In genomic region chr1:175208773-175209492, GRCh38 we compare ENCODE assay signal across 9 cellular contexts. TPM values are rescaled to one million over a fixed set of nuclear protein-coding genes. Genes with fewer than 3 reads are reported as not detected.
DNase-seq lines count a peak whose midpoint lies in the region; ATAC-seq and TF ChIP-seq lines count a peak whose summit lies in the region.
"Had no signal": no experiment of that assay in that cellular context is flagged by ENCODE, and none has a peak within 500 bp of the region (broad histone marks: within the 10 kb centered on the region; RNA-seq: fewer than 3 reads in every experiment).

No MANE protein-coding gene starts in this region.

- POLR2A ChIA-PET in activated CD8-positive, alpha-beta T cell treated with anti-CD3 and anti-CD28 coated beads for 36 hours (lab: Charles Lee): interaction anchor here (1.5 to 2.4 kb wide), 3 partner anchors 16 to 21 kb away, joined by 7 to 12 read pairs (median 10); partner anchors contain the start of gene KIAA0040

- peak overlapping the region; percentile 65 for H3K4me3 Mint-ChIP-seq in activated CD8-positive, alpha-beta T cell treated with anti-CD3 and anti-CD28 coated beads for 36 hours
- peak overlapping the region; percentile 69 for H3K4me3 Mint-ChIP-seq in stimulated activated memory B cell treated with anti-CD40 and anti-IgM and Interleukin-4, amounts not matched to agents 10 μg/mL and 1 μg/mL and 100 μg/mL, for 72 hours
- H3K4me3 Mint-ChIP-seq in endothelial cell (ENCODE audit: unreplicated experiment): no peak overlapping the region

- CTCF ChIA-PET in activated CD8-positive, alpha-beta T cell treated with anti-CD3 and anti-CD28 coated beads for 36 hours (lab: Charles Lee): interaction anchor here (0.6 to 4.6 kb wide), 10 partner anchors 13 to 453 kb away, joined by 3 to 35 read pairs (median 7); partner anchors contain the start of gene KIAA0040

- no peak for TF ChIP-seq POLR2A in sigmoid colon (IDR thresholded peaks at IDR 0.05)

- H4K20me1 ChIP-seq in MM.1S (ENCODE audit: insufficient read depth, low read length): no peaks in the 10 kb centered on the region

- H3K27me3 ChIP-seq in MM.1S (replicated peaks; ENCODE audit: insufficient read depth, low read length) (no peaks in the 10 kb centered on the region), sigmoid colon (no peaks in the 10 kb centered on the region)

- H3K27me3 Mint-ChIP-seq in activated CD8-positive, alpha-beta T cell treated with anti-CD3 and anti-CD28 coated beads for 36 hours: no peaks in the 10 kb centered on the region
- H3K27me3 Mint-ChIP-seq in stimulated activated memory B cell treated with anti-CD40 and anti-IgM and Interleukin-4, amounts not matched to agents 10 μg/mL and 1 μg/mL and 100 μg/mL, for 72 hours: no peaks in the 10 kb centered on the region
- no peaks in the 10 kb centered on the region for H3K27me3 Mint-ChIP-seq in endothelial cell (ENCODE audit: unreplicated experiment)

- H3K27ac Mint-ChIP-seq in activated CD8-positive, alpha-beta T cell treated with anti-CD3 and anti-CD28 coated beads for 36 hours: peak overlapping the region; percentile 96
- peak overlapping the region; percentile 93 for H3K27ac Mint-ChIP-seq in stimulated activated memory B cell treated with anti-CD40 and anti-IgM and Interleukin-4, amounts not matched to agents 10 μg/mL and 1 μg/mL and 100 μg/mL, for 72 hours
- H3K27ac Mint-ChIP-seq in endothelial cell (ENCODE audit: unreplicated experiment): no peak overlapping the region

- peak overlapping the region; percentile 62 for H3K9ac ChIP-seq in MM.1S (ENCODE audit: low read length)

- peak; percentile 97 for DNase-seq in MM.1S
- DNase-seq in activated CD8-positive, alpha-beta T cell treated with anti-CD3 and anti-CD28 coated beads for 36 hours: peak; percentile 70
- DNase-seq in putamen (ENCODE audit: low spot score): no peak
- no peak for DNase-seq in sigmoid colon
- no peak for DNase-seq in endothelial cell (ENCODE audit: low spot score)

- TF ChIP-seq CTCF in MM.1S (IDR thresholded peaks at IDR 0.05; ENCODE audit: low read length) (no peak), sigmoid colon (IDR thresholded peaks at IDR 0.05) (no peak), endothelial cell (IDR thresholded peaks at IDR 0.05; ENCODE audit: unreplicated experiment) (no peak)
- no peak for TF ChIP-seq CTCF in activated CD8-positive, alpha-beta T cell treated with anti-CD3 and anti-CD28 coated beads for 36 hours (IDR thresholded peaks at IDR 0.05)

- H3K9me3 Mint-ChIP-seq in activated CD8-positive, alpha-beta T cell treated with anti-CD3 and anti-CD28 coated beads for 36 hours: no peaks in the 10 kb centered on the region
- peaks cover 4% of the 10 kb centered on the region for H3K9me3 Mint-ChIP-seq in stimulated activated memory B cell treated with anti-CD40 and anti-IgM and Interleukin-4, amounts not matched to agents 10 μg/mL and 1 μg/mL and 100 μg/mL, for 72 hours
- H3K9me3 Mint-ChIP-seq in endothelial cell (ENCODE audit: unreplicated experiment): no peaks in the 10 kb centered on the region

- H3K9me3 ChIP-seq in MM.1S (replicated peaks; ENCODE audit: insufficient read depth, low read length) (no peaks in the 10 kb centered on the region), sigmoid colon (no peaks in the 10 kb centered on the region)

- peak overlapping the region; percentile 34 for H3K4me3 ChIP-seq in MM.1S (ENCODE audit: low read length)
- H3K4me3 ChIP-seq in sigmoid colon: no peak overlapping the region

- H3K36me3 ChIP-seq in MM.1S (replicated peaks; ENCODE audit: insufficient read depth, low read length): no peaks in the 10 kb centered on the region
- no peaks in the 10 kb centered on the region for H3K36me3 ChIP-seq in sigmoid colon

- no peaks in the 10 kb centered on the region for H3K9me2 ChIP-seq in MM.1S (replicated peaks; ENCODE audit: insufficient read depth, low read length)

- intact Hi-C loops in activated CD8-positive, alpha-beta T cell treated with anti-CD3 and anti-CD28 coated beads for 36 hours (cut with micrococcal nuclease): loop anchor here (2.0 kb wide), 1 partner anchor 18 kb away; no protein-coding TSS in a partner anchor
- intact Hi-C loops in sigmoid colon (cut with DNase I): no loop called here

- peaks cover 42% of the 10 kb centered on the region for H3F3A ChIP-seq in MM.1S (ENCODE audit: insufficient read depth, low read length)

- peak overlapping the region; percentile 67 for H2AFZ ChIP-seq in MM.1S (ENCODE audit: low read length)

- H3K36me3 Mint-ChIP-seq in activated CD8-positive, alpha-beta T cell treated with anti-CD3 and anti-CD28 coated beads for 36 hours (ENCODE audit: low read depth): no peaks in the 10 kb centered on the region
- H3K36me3 Mint-ChIP-seq in stimulated activated memory B cell treated with anti-CD40 and anti-IgM and Interleukin-4, amounts not matched to agents 10 μg/mL and 1 μg/mL and 100 μg/mL, for 72 hours: no peaks in the 10 kb centered on the region
- H3K36me3 Mint-ChIP-seq in endothelial cell (ENCODE audit: low read depth, unreplicated experiment): no peaks in the 10 kb centered on the region

- H3K27ac ChIP-seq in MM.1S (ENCODE audit: low read length) (peak overlapping the region; percentile 88), sigmoid colon (no peak overlapping the region)

- no peak for TF ChIP-seq EP300 in sigmoid colon (IDR thresholded peaks at IDR 0.05)

- ATAC-seq in GM18520 (IDR thresholded peaks at IDR 0.05; ENCODE audit: unreplicated experiment) (peak; percentile 68), GM21737 (IDR thresholded peaks at IDR 0.05; ENCODE audit: unreplicated experiment) (peak; percentile 79)
- peak; percentile 82 for ATAC-seq in activated CD8-positive, alpha-beta T cell treated with anti-CD3 and anti-CD28 coated beads for 36 hours
- ATAC-seq in stimulated activated memory B cell treated with anti-CD40 and anti-IgM and Interleukin-4, amounts not matched to agents 10 μg/mL and 1 μg/mL and 100 μg/mL, for 72 hours: peak; percentile 91
- ATAC-seq: Panc1 had no signal

- H3K4me1 ChIP-seq in MM.1S (ENCODE audit: low read length) (peaks cover 53% of the 10 kb centered on the region), sigmoid colon (no peaks in the 10 kb centered on the region)

- H3K4me1 Mint-ChIP-seq in activated CD8-positive, alpha-beta T cell treated with anti-CD3 and anti-CD28 coated beads for 36 hours (ENCODE audit: low read depth): peaks cover 53% of the 10 kb centered on the region
- peaks cover 49% of the 10 kb centered on the region for H3K4me1 Mint-ChIP-seq in stimulated activated memory B cell treated with anti-CD40 and anti-IgM and Interleukin-4, amounts not matched to agents 10 μg/mL and 1 μg/mL and 100 μg/mL, for 72 hours
- peaks cover 14% of the 10 kb centered on the region for H3K4me1 Mint-ChIP-seq in endothelial cell (ENCODE audit: unreplicated experiment)

- no peaks in the 10 kb centered on the region for H3K79me2 ChIP-seq in MM.1S (ENCODE audit: low read length)

- peak overlapping the region; percentile 88 for H3K4me2 ChIP-seq in MM.1S (ENCODE audit: low read depth, low read length)

- WGBS in sigmoid colon, 2 donors: 34 to 70% methylated on average over 6 of the region's 6 CpGs

RNA-seq across cellular contexts. Expression of gene KIAA0040, which starts 16.4 kb away (rescaled TPM):
- 10 to 100 TPM; 20.8 to 21.1 TPM for total RNA-seq in activated CD8-positive, alpha-beta T cell treated with anti-CD3 and anti-CD28 coated beads for 36 hours
- total RNA-seq in sigmoid colon (10 to 100 TPM; 11.4 to 28.2 (median 20.4) TPM), endothelial cell (ENCODE audit: unreplicated experiment) (4.1 TPM)
- polyA plus RNA-seq in sigmoid colon: 10 to 100 TPM in 1 of 3 donors, 1 to 10 TPM in 2; 6.6 to 20.5 (median 6.9) TPM

Comparison
In these comparisons a context has a peak if more than half of its experiments do, and no peak if none do; other contexts are left out.
1. DNase-seq: peak in MM.1S (single experiment) and activated CD8-positive, alpha-beta T cell treated with anti-CD3 and anti-CD28 coated beads for 36 hours (single experiment); none in putamen (single experiment), sigmoid colon (single experiment) and endothelial cell (single experiment).
2. Peak in every context shown above with its lines, with median percentiles within 50 percentile points of each other: ATAC-seq.